Comparison of ENCODE assay signal across 25 cellular contexts in the genomic region with DNA sequence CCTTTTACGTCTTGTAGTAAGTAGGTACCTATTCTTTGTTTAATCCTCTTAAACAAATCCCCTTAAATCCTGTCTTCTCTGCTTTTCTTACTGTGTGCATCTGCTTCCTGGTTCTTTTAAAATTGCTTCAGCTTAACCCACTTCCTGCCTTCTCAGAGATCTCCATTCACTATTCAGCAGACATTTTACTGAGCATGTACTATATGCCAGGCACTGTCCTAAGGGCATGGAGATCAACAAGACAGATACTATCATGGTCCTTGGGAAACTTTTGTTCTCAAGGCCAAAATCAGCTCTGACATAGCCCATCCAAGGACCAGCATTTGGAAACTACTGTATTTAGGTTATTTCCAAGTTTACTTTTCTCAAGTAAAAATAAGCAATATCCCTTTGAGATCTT.
"Had no signal": no experiment of that assay in that cellular context is flagged by ENCODE, and none has a peak within 500 bp of the region (broad histone marks: within the 10 kb centered on the region; RNA-seq: fewer than 3 reads in every experiment).

No MANE protein-coding gene starts in this region.

- H3K4me3 ChIP-seq: gastrocnemius medialis, heart left ventricle, left ventricle myocardium inferior, right lobe of liver, smooth muscle cell, testis, upper lobe of left lung had no signal

- ATAC-seq: activated naive CD8-positive, alpha-beta T cell treated with anti-CD3 and anti-CD28 coated beads, Interleukin-2, amount 50 U/mL, for 24 hours; gastrocnemius medialis; right lobe of liver had no signal

- H3K9ac ChIP-seq: parathyroid adenoma had no signal

- H3K9me3 Mint-ChIP-seq: activated naive CD8-positive, alpha-beta T cell treated with anti-CD3 and anti-CD28 coated beads, Interleukin-2, amount 50 U/mL, for 24 hours; activated T-cell treated with anti-CD3 and anti-CD28 coated beads, Interleukin-2, amount 50 U/mL, for 24 hours; activated T-helper 2 cell treated with anti-CD3 and anti-CD28 coated beads, Interferon-gamma antibody, Interleukin-2, Interleukin-4, amounts not matched to agents 10 μg/mL and 5 μg/mL and 100 μg/mL, durations not matched to agents 14 hours and 24 hours and 36 hours; nephron had no signal

- H3K27ac Mint-ChIP-seq: activated CD4-positive, alpha-beta memory T cell treated with anti-CD3 and anti-CD28 coated beads, Interleukin-2, amount 10 ng/mL, durations not matched to agents 7 days and 5 days; activated naive CD8-positive, alpha-beta T cell treated with anti-CD3 and anti-CD28 coated beads, Interleukin-2, amount 50 U/mL, for 24 hours; activated T-cell treated with anti-CD3 and anti-CD28 coated beads, Interleukin-2, amount 50 U/mL, for 24 hours; activated T-helper 2 cell treated with anti-CD3 and anti-CD28 coated beads, Interferon-gamma antibody, Interleukin-2, Interleukin-4, amounts not matched to agents 10 μg/mL and 5 μg/mL and 100 μg/mL, durations not matched to agents 14 hours and 24 hours and 36 hours; nephron had no signal

- H3K36me3 ChIP-seq: brain microvascular endothelial cell, gastrocnemius medialis, left ventricle myocardium inferior, right lobe of liver, upper lobe of left lung had no signal

- H3K27me3 ChIP-seq: brain microvascular endothelial cell, gastrocnemius medialis, heart left ventricle, right lobe of liver, testis, upper lobe of left lung had no signal

- H3K4me3 Mint-ChIP-seq: activated CD4-positive, alpha-beta memory T cell treated with anti-CD3 and anti-CD28 coated beads, Interleukin-2, amount 10 ng/mL, durations not matched to agents 7 days and 5 days; activated naive CD8-positive, alpha-beta T cell treated with anti-CD3 and anti-CD28 coated beads, Interleukin-2, amount 50 U/mL, for 24 hours; activated T-cell treated with anti-CD3 and anti-CD28 coated beads, Interleukin-2, amount 50 U/mL, for 24 hours; nephron had no signal

- DNase-seq: activated CD4-positive, alpha-beta memory T cell treated with anti-CD3 and anti-CD28 coated beads, Interleukin-2, amount 10 ng/mL, durations not matched to agents 7 days and 5 days; activated CD4-positive, alpha-beta T cell treated with anti-CD3 and anti-CD28 coated beads for 48 hours; activated CD4-positive, CD25-positive, alpha-beta regulatory T cell; activated naive CD4-positive, alpha-beta T cell treated with Interleukin-2 at 50 U/mL for 16 hours; activated naive CD8-positive, alpha-beta T cell treated with anti-CD3 and anti-CD28 coated beads, Interleukin-2, amount 50 U/mL, for 24 hours; activated T-cell treated with anti-CD3 and anti-CD28 coated beads, Interleukin-2, amount 50 U/mL, for 24 hours; anterior cingulate cortex; brain microvascular endothelial cell; central memory CD4-positive, alpha-beta T cell; erythroblast; gastrocnemius medialis; heart left ventricle; kidney glomerular epithelial cell; left ventricle myocardium inferior; mammary epithelial cell; midbrain; right lobe of liver; stimulated activated CD4-positive, alpha-beta T cell treated with anti-CD3 and anti-CD28 coated beads, Interleukin-4, amount 100 ng/mL, for 1 hour; T-helper 9 cell; testis; upper lobe of left lung had no signal

- H3K9me3 ChIP-seq: gastrocnemius medialis, heart left ventricle, left ventricle myocardium inferior, right lobe of liver, testis, upper lobe of left lung had no signal

- H3K4me1 Mint-ChIP-seq: activated CD4-positive, alpha-beta memory T cell treated with anti-CD3 and anti-CD28 coated beads, Interleukin-2, amount 10 ng/mL, durations not matched to agents 7 days and 5 days; activated naive CD8-positive, alpha-beta T cell treated with anti-CD3 and anti-CD28 coated beads, Interleukin-2, amount 50 U/mL, for 24 hours; nephron had no signal

- H3K27me3 Mint-ChIP-seq: activated CD4-positive, alpha-beta memory T cell treated with anti-CD3 and anti-CD28 coated beads, Interleukin-2, amount 10 ng/mL, durations not matched to agents 7 days and 5 days; activated naive CD8-positive, alpha-beta T cell treated with anti-CD3 and anti-CD28 coated beads, Interleukin-2, amount 50 U/mL, for 24 hours; activated T-cell treated with anti-CD3 and anti-CD28 coated beads, Interleukin-2, amount 50 U/mL, for 24 hours had no signal

- H3K27ac ChIP-seq: brain microvascular endothelial cell, gastrocnemius medialis, heart left ventricle, left ventricle myocardium inferior, parathyroid adenoma, right lobe of liver, testis, upper lobe of left lung had no signal

- H3K4me1 ChIP-seq: gastrocnemius medialis, parathyroid adenoma, right lobe of liver, testis, upper lobe of left lung had no signal
